16 cellular contexts compared by ENCODE assay signal in the genomic region with DNA sequence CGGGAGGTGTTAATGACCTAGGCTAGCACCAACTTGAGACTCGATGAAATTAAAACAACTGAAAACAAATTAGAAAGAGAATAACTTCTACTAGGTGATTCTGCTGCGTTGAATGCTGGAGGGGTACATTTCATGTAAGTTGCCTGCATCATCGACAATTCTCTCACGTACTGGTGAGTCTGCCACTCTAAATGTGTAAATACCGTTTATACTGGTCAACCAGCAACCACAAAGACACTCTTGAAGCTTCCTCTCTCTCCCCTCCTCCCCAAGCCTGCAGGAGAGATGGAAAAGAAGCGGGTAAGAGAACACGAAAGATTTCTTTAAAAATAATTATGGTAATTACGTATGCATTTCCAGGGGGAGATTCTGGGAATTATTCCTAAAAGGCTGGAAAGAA.
A peak's percentile ranks its signal among the peaks of the same experiment; 100 is the strongest.
DNase-seq lines count a peak whose midpoint lies in the region; ATAC-seq and TF ChIP-seq lines count a peak whose summit lies in the region.
"Had no signal": no experiment of that assay in that cellular context is flagged by ENCODE, and none has a peak within 500 bp of the region (broad histone marks: within the 10 kb centered on the region; RNA-seq: fewer than 3 reads in every experiment).

No MANE protein-coding gene starts in this region.

- no peak overlapping the region for H3K23ac ChIP-seq in neuronal stem cell (ENCODE audit: low read depth, low read length, poor library complexity)

- H3K4me3 ChIP-seq in PC-9 (no peak overlapping the region), ectodermal cell (ENCODE audit: insufficient read depth, low read depth, low read length) (no peak overlapping the region), neuronal stem cell (ENCODE audit: low read length in 2 of 2) (peak overlapping the region in 1 of 2 donors; percentile 38), WERI-Rb-1 (ENCODE audit: low read depth, low read length) (no peak overlapping the region), upper lobe of right lung (no peak overlapping the region)
- H3K4me3 ChIP-seq: K562, mucosa of descending colon had no signal

- no peak overlapping the region for H2BK12ac ChIP-seq in neuronal stem cell (ENCODE audit: low read length)

- H2AK5ac ChIP-seq in neuronal stem cell (ENCODE audit: low read depth, low read length): no peak overlapping the region

- H3K18ac ChIP-seq in neuronal stem cell (ENCODE audit: low read length): no peak overlapping the region

- H2BK5ac ChIP-seq in neuronal stem cell (ENCODE audit: low read length): no peak overlapping the region

- no TSS peak for BruUV-seq in PC-9 (replicated peaks; lab: Mats Ljungman, UMichigan)

- no peaks in the 10 kb centered on the region for H3K36me3 ChIP-seq in PC-9 (ENCODE audit: low read depth)
- H3K36me3 ChIP-seq in ectodermal cell (ENCODE audit: control insufficient read depth, insufficient read depth, low read length): no peaks in the 10 kb centered on the region
- no peaks in the 10 kb centered on the region for H3K36me3 ChIP-seq in neuronal stem cell (replicated peaks in 1 of 2; ENCODE audit: control insufficient read depth in 2 of 2, insufficient read depth in 2 of 2, low read length in 2 of 2)
- no peaks in the 10 kb centered on the region for H3K36me3 ChIP-seq in WERI-Rb-1
- H3K36me3 ChIP-seq in upper lobe of right lung: no peaks in the 10 kb centered on the region
- H3K36me3 ChIP-seq: right lobe of liver had no signal

- H4K20me1 ChIP-seq in PC-9 (ENCODE audit: insufficient read depth): no peaks in the 10 kb centered on the region

- intact Hi-C loops in PC-9 (cut with micrococcal nuclease; ENCODE audit: unreplicated experiment) (no loop called here), upper lobe of right lung (cut with DNase I) (no loop called here)

- H3K27ac ChIP-seq in PC-9 (no peak overlapping the region), ectodermal cell (ENCODE audit: insufficient read depth, low read depth, low read length, poor library complexity, severe bottlenecking) (peak overlapping the region; percentile 58), neuronal stem cell (replicated peaks; ENCODE audit: low read length) (no peak overlapping the region), WERI-Rb-1 (no peak overlapping the region), upper lobe of right lung (no peak overlapping the region)
- H3K27ac ChIP-seq: right lobe of liver had no signal

- POLR2A ChIA-PET in PC-9 (lab: Charles Lee; ENCODE audit: unreplicated experiment): no interaction called here

- no peak for TF ChIP-seq CTCF in PC-9 (conservative IDR thresholded peaks at IDR 0.05)
- TF ChIP-seq CTCF in WERI-Rb-1 (IDR thresholded peaks at IDR 0.05; ENCODE audit: low read depth, low read length): no peak
- TF ChIP-seq CTCF in upper lobe of right lung (IDR thresholded peaks at IDR 0.05): no peak

- H3K4ac ChIP-seq in neuronal stem cell (ENCODE audit: low read length): no peak overlapping the region

- no peaks in the 10 kb centered on the region for H3K9me2 ChIP-seq in PC-9 (ENCODE audit: insufficient read depth)

- whole genome bisulfite sequencing in ectodermal cell, 2 experiments: 89 to 90% methylated on average over 8 to 9 of the region's 9 CpGs
- no CpG with 5 or more reads among the region's 9 CpGs for WGBS in neuronal stem cell (ENCODE audit: extremely low coverage in 2 of 2, insufficient read length in 2 of 2, insufficient replicate concordance in 1 of 2), 2 donors

- H3K4me2 ChIP-seq in PC-9 (peak overlapping the region; percentile 66), neuronal stem cell (ENCODE audit: insufficient read depth, low read length, poor library complexity, severe bottlenecking) (no peak overlapping the region)

- no peak overlapping the region for H2BK15ac ChIP-seq in neuronal stem cell (ENCODE audit: low read length)

- H3F3A ChIP-seq in PC-9 (ENCODE audit: insufficient read depth, low read depth): no peaks in the 10 kb centered on the region

- H3K27me3 ChIP-seq in PC-9 (ENCODE audit: insufficient read depth, low read depth) (no peaks in the 10 kb centered on the region), ectodermal cell (ENCODE audit: control insufficient read depth, insufficient read depth, low read length, poor library complexity, severe bottlenecking) (no peaks in the 10 kb centered on the region), neuronal stem cell (ENCODE audit: control insufficient read depth in 3 of 3, insufficient read depth in 3 of 3, low read depth in 1 of 3, low read length in 3 of 3) (no peaks in the 10 kb centered on the region), WERI-Rb-1 (ENCODE audit: insufficient read depth, low read depth, severe bottlenecking) (no peaks in the 10 kb centered on the region), upper lobe of right lung (no peaks in the 10 kb centered on the region)
- H3K27me3 ChIP-seq: right lobe of liver had no signal

- ATAC-seq in upper lobe of right lung (no peak), GM18861 (IDR thresholded peaks at IDR 0.05; ENCODE audit: unreplicated experiment) (no peak)

- H3K79me2 ChIP-seq in PC-9 (ENCODE audit: low read depth): no peaks in the 10 kb centered on the region

- no peaks in the 10 kb centered on the region for H3K79me1 ChIP-seq in neuronal stem cell (ENCODE audit: low read depth, low read length)

- H3K9ac ChIP-seq in neuronal stem cell (ENCODE audit: low read depth, low read length, poor library complexity): no peak overlapping the region

- H4K91ac ChIP-seq in neuronal stem cell (ENCODE audit: low read depth, low read length, poor library complexity): no peak overlapping the region

- H2BK120ac ChIP-seq in neuronal stem cell (ENCODE audit: low read depth, low read length): no peak overlapping the region

- H4K8ac ChIP-seq in neuronal stem cell (ENCODE audit: low read depth, low read length): no peak overlapping the region

- H2AFZ ChIP-seq in PC-9: no peak overlapping the region
- H2AFZ ChIP-seq in neuronal stem cell (ENCODE audit: low read length): peak overlapping the region; percentile 84

- CTCF ChIA-PET in PC-9 (lab: Charles Lee): no interaction called here

- H3K9me3 ChIP-seq in PC-9 (ENCODE audit: insufficient read depth, low read depth) (no peaks in the 10 kb centered on the region), ectodermal cell (ENCODE audit: control insufficient read depth, low read length) (no peaks in the 10 kb centered on the region), neuronal stem cell (replicated peaks in 1 of 2; ENCODE audit: control insufficient read depth in 2 of 2, insufficient read depth in 1 of 2, low read depth in 1 of 2, low read length in 2 of 2) (peaks cover 0 to 6% of the 10 kb centered on the region in 2 donors), WERI-Rb-1 (ENCODE audit: severe bottlenecking) (no peaks in the 10 kb centered on the region), upper lobe of right lung (no peaks in the 10 kb centered on the region)
- H3K9me3 ChIP-seq: mucosa of descending colon, right lobe of liver had no signal

- H3K14ac ChIP-seq in neuronal stem cell (ENCODE audit: low read length): no peak overlapping the region

- H3K4me1 ChIP-seq in PC-9 (replicated peaks; ENCODE audit: insufficient read depth) (peaks cover 24% of the 10 kb centered on the region), ectodermal cell (ENCODE audit: control insufficient read depth, insufficient read depth, low read length) (peaks cover 11% of the 10 kb centered on the region), neuronal stem cell (ENCODE audit: control insufficient read depth in 2 of 2, insufficient read depth in 1 of 2, low read depth in 1 of 2, low read length in 2 of 2) (peaks cover 21 to 22% of the 10 kb centered on the region in 2 donors), upper lobe of right lung (peaks cover 27% of the 10 kb centered on the region)

- peak; percentile 32 for DNase-seq in EL
- no peak for DNase-seq in PC-9
- DNase-seq in neuronal stem cell (ENCODE audit: low spot score): no peak
- no peak for DNase-seq in WERI-Rb-1
- DNase-seq in upper lobe of right lung: no peak
- no peak for DNase-seq in NCI-H2029 (lab: John Stamatoyannopoulos, UW)
- DNase-seq: activated CD4-positive, alpha-beta T cell treated with anti-CD3 and anti-CD28 coated beads, Interleukin-2, amount 10 ng/mL, durations not matched to agents 24 days and 14 days; CD4-positive, alpha-beta T cell; erythroblast; NCI-H1694; NK-92 treated with Interleukin-12 subunit alpha and Interleukin-12 subunit beta, amount 100 ng/mL, for 24 hours had no signal
